Comparison of ENCODE assay signal across 8 cellular contexts in genomic region chr2:233075141-233075965, GRCh38. TPM values are rescaled to one million over a fixed set of nuclear protein-coding genes. Genes with fewer than 3 reads are reported as not detected.
A peak's percentile ranks its signal among the peaks of the same experiment; 100 is the strongest.
DNase-seq lines count a peak whose midpoint lies in the region; ATAC-seq and TF ChIP-seq lines count a peak whose summit lies in the region.

No MANE protein-coding gene starts in this region.

- H3K27me3 ChIP-seq in vagina, result no peaks in the 10 kb centered on the region

- H3K27ac ChIP-seq in vagina, result no peak overlapping the region

- peaks cover 4% of the 10 kb centered on the region for H3K9me3 Mint-ChIP-seq in activated naive CD8-positive, alpha-beta T cell treated with anti-CD3 and anti-CD28 coated beads, Interleukin-2, amount 50 U/mL, for 24 hours

- peaks cover 16% of the 10 kb centered on the region for H3K4me1 ChIP-seq in vagina

- no peak for TF ChIP-seq CTCF in vagina (IDR thresholded peaks at IDR 0.05)

- H3K4me1 Mint-ChIP-seq in activated naive CD8-positive, alpha-beta T cell treated with anti-CD3 and anti-CD28 coated beads, Interleukin-2, amount 50 U/mL, for 24 hours, result peaks cover 42% of the 10 kb centered on the region

- H3K27ac Mint-ChIP-seq in activated naive CD8-positive, alpha-beta T cell treated with anti-CD3 and anti-CD28 coated beads, Interleukin-2, amount 50 U/mL, for 24 hours, result no peak overlapping the region

- ATAC-seq in HG03039 (IDR thresholded peaks at IDR 0.05; ENCODE audit: unreplicated experiment) (peak; percentile 3), HG03439 (IDR thresholded peaks at IDR 0.05; ENCODE audit: unreplicated experiment) (no peak)
- ATAC-seq in activated naive CD8-positive, alpha-beta T cell treated with anti-CD3 and anti-CD28 coated beads, Interleukin-2, amount 50 U/mL, for 24 hours, result peak; percentile 34

- peaks cover 32% of the 10 kb centered on the region for H3K36me3 Mint-ChIP-seq in activated naive CD8-positive, alpha-beta T cell treated with anti-CD3 and anti-CD28 coated beads, Interleukin-2, amount 50 U/mL, for 24 hours (ENCODE audit: low read depth)

- H3K27me3 Mint-ChIP-seq in activated naive CD8-positive, alpha-beta T cell treated with anti-CD3 and anti-CD28 coated beads, Interleukin-2, amount 50 U/mL, for 24 hours, result no peaks in the 10 kb centered on the region

- intact Hi-C loops in vagina (cut with DNase I), result no loop called here

- no peak overlapping the region for H3K4me3 ChIP-seq in vagina

- H3K36me3 ChIP-seq in vagina, result no peaks in the 10 kb centered on the region

- peak; percentile 45 for DNase-seq in SKM-1 treated with dmso at 0.1 percent for 144 hours (lab: John Stamatoyannopoulos, UW; ENCODE audit: unreplicated experiment)
- DNase-seq in SKM-1 (lab: John Stamatoyannopoulos, UW; ENCODE audit: unreplicated experiment), result no peak
- DNase-seq in activated naive CD8-positive, alpha-beta T cell treated with anti-CD3 and anti-CD28 coated beads, Interleukin-2, amount 50 U/mL, for 24 hours, result no peak
- peak; percentile 31 for DNase-seq in stimulated activated CD8-positive, alpha-beta memory T cell treated with anti-CD3 and anti-CD28 coated beads, Interleukin-4, amount 100 ng/mL, for 48 hours
- DNase-seq in AG20443 (ENCODE audit: low spot score), result no peak
- DNase-seq in vagina (ENCODE audit: extremely low spot score in 2 of 2), result no peak

- TF ChIP-seq POLR2A in vagina (IDR thresholded peaks at IDR 0.05), result no peak

- H3K4me3 Mint-ChIP-seq in activated naive CD8-positive, alpha-beta T cell treated with anti-CD3 and anti-CD28 coated beads, Interleukin-2, amount 50 U/mL, for 24 hours, result no peak overlapping the region

- no peaks in the 10 kb centered on the region for H3K9me3 ChIP-seq in vagina

RNA-seq across cellular contexts. Expression of gene INPP5D, which starts 15.2 kb away (rescaled TPM):
- total RNA-seq in vagina, result 33.4 TPM

RNA-seq across cellular contexts. Expression of gene NEU2, which starts 42.9 kb away (rescaled TPM):
- not detected for total RNA-seq in vagina

Comparison
In these comparisons a context has a peak if more than half of its experiments do, and no peak if none do; other contexts are left out.
1. DNase-seq: peak in SKM-1 treated with dmso at 0.1 percent for 144 hours (single experiment) and stimulated activated CD8-positive, alpha-beta memory T cell treated with anti-CD3 and anti-CD28 coated beads, Interleukin-4, amount 100 ng/mL, for 48 hours (single experiment); none in SKM-1 (single experiment), activated naive CD8-positive, alpha-beta T cell treated with anti-CD3 and anti-CD28 coated beads, Interleukin-2, amount 50 U/mL, for 24 hours (single experiment), AG20443 (single experiment) and vagina (0 of 2).